Comparison of ENCODE assay signal across 9 cellular contexts in genomic region chr9:114450833-114451706, GRCh38. TPM values are rescaled to one million over a fixed set of nuclear protein-coding genes. Genes with fewer than 3 reads are reported as not detected.
DNase-seq lines count a peak whose midpoint lies in the region; ATAC-seq and TF ChIP-seq lines count a peak whose summit lies in the region.
"Had no signal": no experiment of that assay in that cellular context is flagged by ENCODE, and none has a peak within 500 bp of the region (broad histone marks: within the 10 kb centered on the region; RNA-seq: fewer than 3 reads in every experiment).

No MANE protein-coding gene starts in this region.

- H3K27ac ChIP-seq in epithelial cell of prostate = no peak overlapping the region
- no peak overlapping the region for H3K27ac ChIP-seq in lower lobe of right lung

- no peaks in the 10 kb centered on the region for H3K27me3 ChIP-seq in lower lobe of right lung (ENCODE audit: low read depth)

- no peaks in the 10 kb centered on the region for H3K36me3 ChIP-seq in lower lobe of right lung

- ATAC-seq in GM19328 (IDR thresholded peaks at IDR 0.05; ENCODE audit: unreplicated experiment) = peak; percentile 66
- ATAC-seq in HG03457 (IDR thresholded peaks at IDR 0.05; ENCODE audit: unreplicated experiment) = peak; percentile 66
- ATAC-seq in GM19452 (IDR thresholded peaks at IDR 0.05; ENCODE audit: unreplicated experiment) = no peak
- no peak for ATAC-seq in lower lobe of right lung

- no peak overlapping the region for H3K4me3 ChIP-seq in lower lobe of right lung

- no peaks in the 10 kb centered on the region for H3K9me3 ChIP-seq in lower lobe of right lung

- intact Hi-C loops in posterior vena cava (cut with DNase I) = no loop called here
- intact Hi-C loops in lower lobe of right lung (cut with DNase I) = no loop called here

- TF ChIP-seq CTCF in GM10266 (IDR thresholded peaks at IDR 0.05; ENCODE audit: control insufficient read depth, insufficient read depth, low read depth, missing control alignments) (no peak), lower lobe of right lung (IDR thresholded peaks at IDR 0.05) (no peak)

- peak; percentile 72 for DNase-seq in GM10266 (ENCODE audit: extremely low spot score)
- DNase-seq in epithelial cell of prostate (ENCODE audit: low read depth, low spot score) = peak; percentile 12
- no peak for DNase-seq in posterior vena cava (ENCODE audit: low spot score)
- no peak for DNase-seq in lower lobe of right lung
- DNase-seq in globus pallidus (ENCODE audit: low spot score) = no peak
- DNase-seq: activated naive CD4-positive, alpha-beta T cell had no signal

- no peaks in the 10 kb centered on the region for H3K4me1 ChIP-seq in lower lobe of right lung

RNA-seq across cellular contexts. Expression of gene WHRN, which starts 54.2 kb away (rescaled TPM):
- total RNA-seq in posterior vena cava (1 to 10 TPM; 2.5 to 2.6 TPM), lower lobe of right lung (6.2 TPM)

Comparison
In these comparisons a context has a peak if more than half of its experiments do, and no peak if none do; other contexts are left out.
1. DNase-seq: peak in GM10266 (single experiment) and epithelial cell of prostate (single experiment); none in posterior vena cava (single experiment), lower lobe of right lung (single experiment) and globus pallidus (single experiment).
2. ATAC-seq: peak in GM19328 (single experiment) and HG03457 (single experiment); none in GM19452 (single experiment) and lower lobe of right lung (0 of 2).